Comparison of ENCODE assay signal across 8 cellular contexts in the genomic region with DNA sequence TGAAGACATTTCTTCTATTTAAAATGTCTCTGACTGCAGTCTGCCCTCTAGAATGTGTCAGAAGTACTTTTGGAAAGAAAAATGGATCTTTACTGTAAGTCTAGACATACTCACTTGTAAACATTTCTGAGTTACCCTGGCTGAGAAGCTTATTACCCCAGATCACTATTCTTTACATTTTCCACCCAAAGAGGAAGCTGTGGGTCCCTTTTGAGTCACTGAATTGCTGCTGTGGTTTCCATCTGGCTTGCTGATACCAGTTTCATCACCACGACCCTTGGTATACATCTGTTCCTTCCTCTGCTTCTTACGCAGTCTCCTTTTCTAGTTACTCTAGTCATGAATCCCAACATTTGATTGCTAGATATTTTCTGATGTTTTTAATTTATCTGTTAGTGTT.
DNase-seq lines count a peak whose midpoint lies in the region; ATAC-seq and TF ChIP-seq lines count a peak whose summit lies in the region.

No MANE protein-coding gene starts in this region.

- no peaks in the 10 kb centered on the region for H3K9me3 Mint-ChIP-seq in activated T-cell treated with anti-CD3 and anti-CD28 coated beads, Interleukin-2, amount 50 U/mL, for 24 hours

- ATAC-seq in GM21360 (IDR thresholded peaks at IDR 0.05; ENCODE audit: unreplicated experiment) (peak; percentile 93), HG03520 (IDR thresholded peaks at IDR 0.05; ENCODE audit: unreplicated experiment) (peak; percentile 96)

- peak; percentile 57 for DNase-seq in GM06990 (ENCODE audit: extremely low read depth, insufficient read length)
- DNase-seq in activated T-cell treated with anti-CD3 and anti-CD28 coated beads, Interleukin-2, amount 50 U/mL, for 24 hours = no peak
- DNase-seq in stimulated activated CD4-positive, alpha-beta T cell treated with anti-CD3 and anti-CD28 coated beads, Interleukin-2, amount 100 ng/mL, for 4 hours (ENCODE audit: low read depth) = peak; percentile 11
- DNase-seq in NCI-H1092 (lab: John Stamatoyannopoulos, UW) = no peak
- no peak for DNase-seq in AG20443 (ENCODE audit: low spot score)
- DNase-seq in NCI-H2227 (lab: John Stamatoyannopoulos, UW; ENCODE audit: unreplicated experiment) = no peak

- peak overlapping the region; percentile 2 for H3K4me3 Mint-ChIP-seq in activated T-cell treated with anti-CD3 and anti-CD28 coated beads, Interleukin-2, amount 50 U/mL, for 24 hours

- peaks cover 34% of the 10 kb centered on the region for H3K4me1 Mint-ChIP-seq in activated T-cell treated with anti-CD3 and anti-CD28 coated beads, Interleukin-2, amount 50 U/mL, for 24 hours (ENCODE audit: low read depth)

- H3K27me3 ChIP-seq in GM06990 (replicated peaks; ENCODE audit: control insufficient read depth, insufficient read depth, low read length) = no peaks in the 10 kb centered on the region

- TF ChIP-seq CTCF in GM06990 (IDR thresholded peaks at IDR 0.05; ENCODE audit: insufficient read depth, low read length, poor library complexity, severe bottlenecking) = no peak

- H3K36me3 Mint-ChIP-seq in activated T-cell treated with anti-CD3 and anti-CD28 coated beads, Interleukin-2, amount 50 U/mL, for 24 hours (ENCODE audit: low read depth) = no peaks in the 10 kb centered on the region

- H3K36me3 ChIP-seq in GM06990 (ENCODE audit: control insufficient read depth, insufficient read depth, low read length) = no peaks in the 10 kb centered on the region

- peak overlapping the region; percentile 83 for H3K27ac Mint-ChIP-seq in activated T-cell treated with anti-CD3 and anti-CD28 coated beads, Interleukin-2, amount 50 U/mL, for 24 hours

- H3K27me3 Mint-ChIP-seq in activated T-cell treated with anti-CD3 and anti-CD28 coated beads, Interleukin-2, amount 50 U/mL, for 24 hours = peaks cover 16% of the 10 kb centered on the region

- no peak overlapping the region for H3K4me3 ChIP-seq in GM06990 (replicated peaks; ENCODE audit: low read depth, low read length)

Comparison
In these comparisons a context has a peak if more than half of its experiments do, and no peak if none do; other contexts are left out.
1. DNase-seq: peak in GM06990 (single experiment) and stimulated activated CD4-positive, alpha-beta T cell treated with anti-CD3 and anti-CD28 coated beads, Interleukin-2, amount 100 ng/mL, for 4 hours (single experiment); none in activated T-cell treated with anti-CD3 and anti-CD28 coated beads, Interleukin-2, amount 50 U/mL, for 24 hours (single experiment), NCI-H1092 (single experiment), AG20443 (single experiment) and NCI-H2227 (single experiment).